Comparison of ENCODE assay signal across 8 cellular contexts in the genomic region with DNA sequence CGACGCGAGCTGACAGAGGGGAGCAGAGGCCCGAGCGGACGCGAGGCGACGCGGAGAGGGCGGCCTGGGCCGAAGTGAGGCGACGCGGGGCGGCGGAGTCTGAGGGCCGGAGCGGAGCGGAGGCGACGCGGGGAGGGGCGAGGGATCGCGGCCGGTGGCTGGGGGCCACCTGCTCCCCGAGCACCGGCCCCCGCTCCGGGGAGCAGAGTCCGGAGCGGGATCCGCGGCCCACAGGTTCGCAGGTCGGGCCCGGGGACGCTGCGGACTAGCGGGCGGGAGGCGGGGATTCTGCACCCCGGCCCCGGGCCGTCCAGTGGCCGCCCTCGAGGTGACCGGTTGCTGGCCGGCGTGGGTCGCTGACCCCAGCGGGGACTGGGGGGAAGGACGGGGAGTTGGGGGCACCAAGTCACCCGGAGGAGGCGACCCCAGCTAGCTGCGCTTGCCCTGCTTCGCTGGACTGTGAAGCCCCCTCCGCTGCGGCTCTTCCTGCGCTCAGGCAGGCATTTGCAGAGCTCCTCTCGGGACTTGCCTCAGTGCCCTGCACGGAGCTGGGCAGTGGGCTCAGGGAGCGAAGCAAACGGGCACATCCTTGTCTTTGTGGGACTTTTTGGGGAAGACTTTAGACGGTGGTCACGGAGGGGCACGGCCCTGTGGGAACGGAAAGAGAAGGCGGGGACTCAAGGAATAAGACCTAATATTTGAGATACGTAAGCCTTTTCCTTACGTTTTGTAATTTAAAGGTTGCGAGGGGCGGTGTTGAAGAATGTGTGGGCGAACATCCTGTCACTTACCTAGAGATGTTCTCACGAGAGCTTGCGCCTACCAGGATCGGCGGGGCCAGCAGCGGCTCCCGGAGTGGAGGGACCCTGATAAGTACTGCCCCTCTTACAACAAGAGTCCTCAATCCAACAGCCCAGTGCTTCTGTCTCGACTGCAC. TPM values are rescaled to one million over a fixed set of nuclear protein-coding genes. Genes with fewer than 3 reads are reported as not detected.
A peak's percentile ranks its signal among the peaks of the same experiment; 100 is the strongest.
DNase-seq lines count a peak whose midpoint lies in the region; ATAC-seq and TF ChIP-seq lines count a peak whose summit lies in the region.

No MANE protein-coding gene starts in this region.

- no peaks in the 10 kb centered on the region for H3K79me2 ChIP-seq in OCI-LY3 (ENCODE audit: low read length)

- H3K27me3 ChIP-seq in CD4-positive, CD25-positive, alpha-beta regulatory T cell (ENCODE audit: control insufficient read depth, insufficient read depth, low read length) = no peaks in the 10 kb centered on the region
- H3K27me3 ChIP-seq in OCI-LY3 (ENCODE audit: low read depth, low read length) (peaks cover 43% of the 10 kb centered on the region), thoracic aorta (replicated peaks; ENCODE audit: insufficient read depth) (no peaks in the 10 kb centered on the region)

- ATAC-seq in CD4-positive, CD25-positive, alpha-beta regulatory T cell (ENCODE audit: low read depth in 2 of 2) = peak in 1 of 2 donors; percentile 10
- peak; percentile 34 for ATAC-seq in activated T-helper 17 cell treated with anti-CD3 and anti-CD28 coated beads, Interleukin-2, amount 50 U/mL, for 72 hours (replicated peaks)
- peak; percentile 26 for ATAC-seq in omental fat pad (ENCODE audit: low FRiP score)
- peak; percentile 10 for ATAC-seq in thoracic aorta (ENCODE audit: insufficient number of reproducible peaks, low FRiP score, low read depth)

- peaks cover 30% of the 10 kb centered on the region for H3K36me3 Mint-ChIP-seq in CD4-positive, CD25-positive, alpha-beta regulatory T cell
- peaks cover 85% of the 10 kb centered on the region for H3K36me3 Mint-ChIP-seq in activated T-helper 17 cell treated with anti-CD3 and anti-CD28 coated beads, Interleukin-2, amount 50 U/mL, for 72 hours (ENCODE audit: low read depth)

- H3K4me1 Mint-ChIP-seq in CD4-positive, CD25-positive, alpha-beta regulatory T cell = peaks cover 20 to 59% (median 34%) of the 10 kb centered on the region in 4 donors
- H3K4me1 Mint-ChIP-seq in activated T-helper 17 cell treated with anti-CD3 and anti-CD28 coated beads, Interleukin-2, amount 50 U/mL, for 72 hours = peaks cover 26% of the 10 kb centered on the region

- H3K27ac ChIP-seq in CD4-positive, CD25-positive, alpha-beta regulatory T cell (ENCODE audit: insufficient read depth, low read length, poor library complexity, severe bottlenecking) = peak overlapping the region; percentile 96
- no peak overlapping the region for H3K27ac ChIP-seq in OCI-LY3 (ENCODE audit: low read length)
- H3K27ac ChIP-seq in thoracic aorta = peak overlapping the region; percentile 69 to 85

- DNase-seq in CD4-positive, CD25-positive, alpha-beta regulatory T cell = peak; percentile 27 to 81 (median 58)
- DNase-seq in H4 (ENCODE audit: low spot score) = peak; percentile 65
- DNase-seq in foreskin fibroblast = peak in 1 of 2 donors; percentile 54
- no peak for DNase-seq in omental fat pad (ENCODE audit: low spot score)
- DNase-seq in thoracic aorta (ENCODE audit: low spot score) = no peak
- no peak for DNase-seq in posterior vena cava (ENCODE audit: low spot score)

- no peaks in the 10 kb centered on the region for H3K9me3 Mint-ChIP-seq in CD4-positive, CD25-positive, alpha-beta regulatory T cell
- H3K9me3 Mint-ChIP-seq in activated T-helper 17 cell treated with anti-CD3 and anti-CD28 coated beads, Interleukin-2, amount 50 U/mL, for 72 hours = no peaks in the 10 kb centered on the region

- H3K4me3 Mint-ChIP-seq in CD4-positive, CD25-positive, alpha-beta regulatory T cell = peak overlapping the region; percentile 95 to 100 (median 98)
- peak overlapping the region; percentile 96 for H3K4me3 Mint-ChIP-seq in activated T-helper 17 cell treated with anti-CD3 and anti-CD28 coated beads, Interleukin-2, amount 50 U/mL, for 72 hours

- peaks cover 57% of the 10 kb centered on the region for H4K20me1 ChIP-seq in OCI-LY3 (ENCODE audit: insufficient read depth, low read length)

- intact Hi-C loops in posterior vena cava (cut with DNase I) = loop anchor here in 1 of 2 donors (2.0 kb wide), 1 partner anchor 36 kb away; no protein-coding TSS in a partner anchor

- H3K9me3 ChIP-seq in CD4-positive, CD25-positive, alpha-beta regulatory T cell (ENCODE audit: control insufficient read depth in 2 of 2, low read length in 2 of 2) = no peaks in the 10 kb centered on the region
- H3K9me3 ChIP-seq in OCI-LY3 (ENCODE audit: insufficient read depth, low read length) = no peaks in the 10 kb centered on the region
- no peaks in the 10 kb centered on the region for H3K9me3 ChIP-seq in thoracic aorta

- peak overlapping the region; percentile 77 for H3K4me3 ChIP-seq in CD4-positive, CD25-positive, alpha-beta regulatory T cell (ENCODE audit: low read depth, low read length)
- H3K4me3 ChIP-seq in OCI-LY3 (ENCODE audit: low read length) (peak overlapping the region; percentile 83), foreskin fibroblast (ENCODE audit: low read depth in 1 of 2, low read length in 2 of 2) (peak overlapping the region; percentile 84 to 91), thoracic aorta (peak overlapping the region; percentile 96)

- peak overlapping the region; percentile 58 for H3K9ac ChIP-seq in OCI-LY3 (ENCODE audit: low read length)

- H2AFZ ChIP-seq in OCI-LY3 (ENCODE audit: low read depth, low read length) = peak overlapping the region; percentile 57

- H3K4me1 ChIP-seq in CD4-positive, CD25-positive, alpha-beta regulatory T cell (ENCODE audit: control insufficient read depth, insufficient read depth, low read length, poor library complexity, severe bottlenecking) = peaks cover 41% of the 10 kb centered on the region
- H3K4me1 ChIP-seq in OCI-LY3 (ENCODE audit: low read length) (peaks cover 56% of the 10 kb centered on the region), thoracic aorta (ENCODE audit: control insufficient read depth in 1 of 2, low read depth in 2 of 2) (peaks cover 8 to 30% of the 10 kb centered on the region in 2 donors)

- peaks cover 33% of the 10 kb centered on the region for H3K36me3 ChIP-seq in CD4-positive, CD25-positive, alpha-beta regulatory T cell (ENCODE audit: control insufficient read depth, insufficient read depth, low read length)
- peaks cover 36% of the 10 kb centered on the region for H3K36me3 ChIP-seq in OCI-LY3 (replicated peaks; ENCODE audit: low read depth, low read length)
- H3K36me3 ChIP-seq in thoracic aorta = peaks cover 21% of the 10 kb centered on the region

- peak overlapping the region; percentile 98 for H3K4me2 ChIP-seq in OCI-LY3 (ENCODE audit: low read length)

- no peaks in the 10 kb centered on the region for H3K27me3 Mint-ChIP-seq in CD4-positive, CD25-positive, alpha-beta regulatory T cell
- no peaks in the 10 kb centered on the region for H3K27me3 Mint-ChIP-seq in activated T-helper 17 cell treated with anti-CD3 and anti-CD28 coated beads, Interleukin-2, amount 50 U/mL, for 72 hours

- peak overlapping the region; percentile 97 to 99 (median 97) for H3K27ac Mint-ChIP-seq in CD4-positive, CD25-positive, alpha-beta regulatory T cell
- H3K27ac Mint-ChIP-seq in activated T-helper 17 cell treated with anti-CD3 and anti-CD28 coated beads, Interleukin-2, amount 50 U/mL, for 72 hours = peak overlapping the region; percentile 97

- TF ChIP-seq CTCF in OCI-LY3 (IDR thresholded peaks at IDR 0.05; ENCODE audit: low read depth, low read length) (no peak), foreskin fibroblast (IDR thresholded peaks at IDR 0.05; ENCODE audit: low read depth, low read length) (no peak), omental fat pad (IDR thresholded peaks at IDR 0.05) (no peak), thoracic aorta (IDR thresholded peaks at IDR 0.05) (no peak)

RNA-seq across cellular contexts. Expression of gene HMCES, which starts 0.6 kb away (rescaled TPM):
- 64.1 TPM for total RNA-seq in CD4-positive, CD25-positive, alpha-beta regulatory T cell
- 100 to 1,000 TPM in 2 of 4 donors, 10 to 100 TPM in 2; 90.9 to 115 (median 100) TPM for polyA plus RNA-seq in CD4-positive, CD25-positive, alpha-beta regulatory T cell
- total RNA-seq in H4 (2014; rRNA removed; shearing (Covaris generic)) = 39.3 and 58.0 TPM in 2 replicates
- 10 to 100 TPM; 52.5 to 55.3 TPM for total RNA-seq in activated T-helper 17 cell treated with anti-CD3 and anti-CD28 coated beads, Interleukin-2, amount 50 U/mL, for 72 hours
- total RNA-seq in omental fat pad (10 to 100 TPM; 25.9 to 30.3 (median 27.1) TPM), thoracic aorta (10 to 100 TPM; 12.0 to 23.9 TPM), posterior vena cava (10 to 100 TPM; 24.5 to 25.2 TPM)

RNA-seq across cellular contexts. Expression of gene COPG1, which starts 29.8 kb away (rescaled TPM):
- total RNA-seq in CD4-positive, CD25-positive, alpha-beta regulatory T cell = 90.4 TPM
- 100 to 1,000 TPM in 1 of 4 donors, 10 to 100 TPM in 3; 67.7 to 105 (median 85.0) TPM for polyA plus RNA-seq in CD4-positive, CD25-positive, alpha-beta regulatory T cell
- total RNA-seq in H4 (2014; rRNA removed; shearing (Covaris generic)) = 181 and 213 TPM in 2 replicates
- total RNA-seq in activated T-helper 17 cell treated with anti-CD3 and anti-CD28 coated beads, Interleukin-2, amount 50 U/mL, for 72 hours = 100 to 1,000 TPM; 150 to 157 TPM
- total RNA-seq in omental fat pad (100 to 1,000 TPM; 107 to 148 (median 127) TPM), thoracic aorta (100 to 1,000 TPM; 126 to 141 TPM), posterior vena cava (100 to 1,000 TPM; 139 to 143 TPM)

Comparison
In these comparisons a context has a peak if more than half of its experiments do, and no peak if none do; other contexts are left out.
1. DNase-seq: peak in CD4-positive, CD25-positive, alpha-beta regulatory T cell (3 of 3) and H4 (single experiment); none in omental fat pad (single experiment), thoracic aorta (single experiment) and posterior vena cava (single experiment).
2. Peak in every context shown above with its lines, with median percentiles within 50 percentile points of each other: H3K4me3 ChIP-seq.